In the genomic region with DNA sequence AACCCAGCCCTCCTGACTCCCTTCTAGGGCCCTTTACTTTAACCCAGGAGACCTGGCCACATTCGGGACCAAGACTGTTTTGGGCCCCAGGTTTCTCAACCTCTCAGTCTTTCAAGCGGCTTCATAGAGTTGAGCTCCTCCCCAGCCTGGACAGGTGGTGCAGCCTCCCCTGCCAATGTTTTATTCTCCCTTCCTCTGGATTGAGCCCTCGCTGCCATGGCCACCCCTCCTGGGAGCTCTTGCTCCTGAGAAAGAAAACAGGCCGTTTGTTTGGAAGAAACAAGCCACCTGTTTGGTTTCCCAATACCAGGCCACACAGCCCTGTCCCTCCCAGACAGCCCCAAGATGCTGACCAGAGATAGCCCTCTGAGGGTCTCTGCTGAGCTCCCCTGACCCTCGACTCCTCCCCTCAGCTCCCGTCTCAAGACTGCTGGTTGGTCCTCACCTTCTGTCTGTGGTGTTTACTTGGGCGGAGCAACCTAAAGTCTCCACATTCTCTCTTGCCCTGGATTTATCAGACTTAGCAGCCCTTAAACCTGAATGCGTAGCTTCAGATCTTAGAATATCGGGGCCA, we compare ENCODE assay signal across 1 cellular context.
TF ChIP-seq lines count a peak whose summit lies in the region.

No MANE protein-coding gene starts in this region.

TF ChIP-seq in HepG2, 621 proteins besides CTCF, POLR2A, EP300 and RAD21 (continued from another document):
- TF ChIP-seq, protein P1, sequence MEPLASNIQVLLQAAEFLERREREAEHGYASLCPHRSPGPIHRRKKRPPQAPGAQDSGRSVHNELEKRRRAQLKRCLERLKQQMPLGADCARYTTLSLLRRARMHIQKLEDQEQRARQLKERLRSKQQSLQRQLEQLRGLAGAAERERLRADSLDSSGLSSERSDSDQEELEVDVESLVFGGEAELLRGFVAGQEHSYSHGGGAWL (CRISPR knock-in tag; IDR thresholded peaks at IDR 0.05) = no peak
- TF ChIP-seq, protein P2, sequence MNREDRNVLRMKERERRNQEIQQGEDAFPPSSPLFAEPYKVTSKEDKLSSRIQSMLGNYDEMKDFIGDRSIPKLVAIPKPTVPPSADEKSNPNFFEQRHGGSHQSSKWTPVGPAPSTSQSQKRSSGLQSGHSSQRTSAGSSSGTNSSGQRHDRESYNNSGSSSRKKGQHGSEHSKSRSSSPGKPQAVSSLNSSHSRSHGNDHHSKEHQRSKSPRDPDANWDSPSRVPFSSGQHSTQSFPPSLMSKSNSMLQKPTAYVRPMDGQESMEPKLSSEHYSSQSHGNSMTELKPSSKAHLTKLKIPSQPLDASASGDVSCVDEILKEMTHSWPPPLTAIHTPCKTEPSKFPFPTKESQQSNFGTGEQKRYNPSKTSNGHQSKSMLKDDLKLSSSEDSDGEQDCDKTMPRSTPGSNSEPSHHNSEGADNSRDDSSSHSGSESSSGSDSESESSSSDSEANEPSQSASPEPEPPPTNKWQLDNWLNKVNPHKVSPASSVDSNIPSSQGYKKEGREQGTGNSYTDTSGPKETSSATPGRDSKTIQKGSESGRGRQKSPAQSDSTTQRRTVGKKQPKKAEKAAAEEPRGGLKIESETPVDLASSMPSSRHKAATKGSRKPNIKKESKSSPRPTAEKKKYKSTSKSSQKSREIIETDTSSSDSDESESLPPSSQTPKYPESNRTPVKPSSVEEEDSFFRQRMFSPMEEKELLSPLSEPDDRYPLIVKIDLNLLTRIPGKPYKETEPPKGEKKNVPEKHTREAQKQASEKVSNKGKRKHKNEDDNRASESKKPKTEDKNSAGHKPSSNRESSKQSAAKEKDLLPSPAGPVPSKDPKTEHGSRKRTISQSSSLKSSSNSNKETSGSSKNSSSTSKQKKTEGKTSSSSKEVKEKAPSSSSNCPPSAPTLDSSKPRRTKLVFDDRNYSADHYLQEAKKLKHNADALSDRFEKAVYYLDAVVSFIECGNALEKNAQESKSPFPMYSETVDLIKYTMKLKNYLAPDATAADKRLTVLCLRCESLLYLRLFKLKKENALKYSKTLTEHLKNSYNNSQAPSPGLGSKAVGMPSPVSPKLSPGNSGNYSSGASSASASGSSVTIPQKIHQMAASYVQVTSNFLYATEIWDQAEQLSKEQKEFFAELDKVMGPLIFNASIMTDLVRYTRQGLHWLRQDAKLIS (CRISPR knock-in tag; IDR thresholded peaks at IDR 0.05) = no peak
- TF ChIP-seq, protein P3, sequence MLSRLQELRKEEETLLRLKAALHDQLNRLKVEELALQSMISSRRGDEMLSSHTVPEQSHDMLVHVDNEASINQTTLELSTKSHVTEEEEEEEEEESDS (CRISPR knock-in tag; IDR thresholded peaks at IDR 0.05; ENCODE audit: borderline replicate concordance) = no peak
- TF ChIP-seq POGZ (CRISPR knock-in tag; IDR thresholded peaks at IDR 0.05) (no peak), HHEX (CRISPR knock-in tag; IDR thresholded peaks at IDR 0.05) (no peak), SP1 (IDR thresholded peaks at IDR 0.05) (no peak), SP1 (CRISPR knock-in tag; IDR thresholded peaks at IDR 0.05) (no peak), BCL6 (CRISPR knock-in tag; IDR thresholded peaks at IDR 0.05) (no peak), CBX1 (IDR thresholded peaks at IDR 0.05; ENCODE audit: low read depth) (no peak)
